11 cellular contexts compared by ENCODE assay signal in genomic region chr10:3778708-3779108, GRCh38. TPM values are rescaled to one million over a fixed set of nuclear protein-coding genes. Genes with fewer than 3 reads are reported as not detected.
DNase-seq lines count a peak whose midpoint lies in the region; ATAC-seq, FAIRE-seq and TF ChIP-seq lines count a peak whose summit lies in the region.
"Had no signal": no experiment of that assay in that cellular context is flagged by ENCODE, and none has a peak within 500 bp of the region (broad histone marks: within the 10 kb centered on the region; RNA-seq: fewer than 3 reads in every experiment).

No MANE protein-coding gene starts in this region.

- TF ChIP-seq CTCF in GM12878 (IDR thresholded peaks at IDR 0.05 in 2 of 3, conservative IDR thresholded peaks at IDR 0.05 in 1 of 3; ENCODE audit: control insufficient read depth in 2 of 3, extremely low read depth in 1 of 3, insufficient read depth in 1 of 3, low read depth in 3 of 3, low read length in 3 of 3) (no peak), liver (IDR thresholded peaks at IDR 0.05; ENCODE audit: low read depth, low read length, missing input control) (no peak), suprapubic skin (IDR thresholded peaks at IDR 0.05) (no peak), WERI-Rb-1 (IDR thresholded peaks at IDR 0.05; ENCODE audit: low read depth, low read length) (no peak)

- RAD21 ChIA-PET in GM12878 (lab: Charles Lee; ENCODE audit: unreplicated experiment) = interaction anchor here (0.6 to 3.7 kb wide), 9 partner anchors 18 to 97 kb away, joined by 3 to 14 read pairs (median 5); no protein-coding TSS in a partner anchor

- H3K4me3 ChIP-seq in GM12878 (peak overlapping the region; percentile 93; the same call in 1 of the 2 replicates), liver (ENCODE audit: low read depth in 1 of 3, low read length in 3 of 3) (no peak overlapping the region), suprapubic skin (peak overlapping the region; percentile 96), WERI-Rb-1 (ENCODE audit: low read depth, low read length) (no peak overlapping the region)

- ATAC-seq in GM12878 = no peak
- ATAC-seq in GM19463 (IDR thresholded peaks at IDR 0.05; ENCODE audit: unreplicated experiment) = no peak
- ATAC-seq in HG03442 (IDR thresholded peaks at IDR 0.05; ENCODE audit: unreplicated experiment) = no peak

- TF ChIP-seq EP300 in GM12878 (IDR thresholded peaks at IDR 0.05; ENCODE audit: borderline replicate concordance in 1 of 2, control insufficient read depth in 1 of 2, low read depth in 2 of 2, low read length in 2 of 2) (no peak), suprapubic skin (IDR thresholded peaks at IDR 0.05) (no peak)

- H3K4me3 Mint-ChIP-seq in T-helper 2 cell treated with Interferon-gamma antibody and Interleukin-4, amounts not matched to agents 5 μg/mL and 100 μg/mL, for 36 hours = peak overlapping the region; percentile 52

- no peak overlapping the region for H3K9ac ChIP-seq in GM12878 (ENCODE audit: control insufficient read depth, insufficient read depth, low read length)
- H3K9ac ChIP-seq in liver (ENCODE audit: low read depth in 1 of 2, low read length in 2 of 2) = no peak overlapping the region

- peaks cover 91% of the 10 kb centered on the region for H3K36me3 Mint-ChIP-seq in T-helper 2 cell treated with Interferon-gamma antibody and Interleukin-4, amounts not matched to agents 5 μg/mL and 100 μg/mL, for 36 hours (ENCODE audit: low read depth)

- H3K27me3 ChIP-seq in GM12878 (replicated peaks in 1 of 2; ENCODE audit: control insufficient read depth in 2 of 2, insufficient read depth in 2 of 2, low read length in 1 of 2) (no peaks in the 10 kb centered on the region), liver (ENCODE audit: control insufficient read depth in 4 of 4, insufficient read depth in 4 of 4, low read length in 3 of 4) (no peaks in the 10 kb centered on the region), suprapubic skin (no peaks in the 10 kb centered on the region), WERI-Rb-1 (ENCODE audit: insufficient read depth, low read depth, severe bottlenecking) (no peaks in the 10 kb centered on the region)

- no peak overlapping the region for H2AFZ ChIP-seq in GM12878 (ENCODE audit: control insufficient read depth, low read depth, low read length)

- H3K27ac Mint-ChIP-seq in T-helper 2 cell treated with Interferon-gamma antibody and Interleukin-4, amounts not matched to agents 5 μg/mL and 100 μg/mL, for 36 hours = peak overlapping the region; percentile 63

- TF ChIP-seq RAD21 in GM12878 (IDR thresholded peaks at IDR 0.05; ENCODE audit: insufficient read depth, low read depth, low read length) (no peak), liver (IDR thresholded peaks at IDR 0.05) (peak in 1 of 2 donors; percentile 10)

- no peaks in the 10 kb centered on the region for H3K27me3 Mint-ChIP-seq in T-helper 2 cell treated with Interferon-gamma antibody and Interleukin-4, amounts not matched to agents 5 μg/mL and 100 μg/mL, for 36 hours (ENCODE audit: low read depth)

- POLR2A ChIA-PET in GM12878 (lab: Charles Lee) = interaction anchor here (1.0 to 2.5 kb wide), 3 partner anchors 21 to 99 kb away, joined by 3 to 10 read pairs (median 4); no protein-coding TSS in a partner anchor

- no peak for FAIRE-seq in GM12878 (lab: Jason Lieb, UNC)
- FAIRE-seq: colon had no signal

- H3K4me1 ChIP-seq in GM12878 (ENCODE audit: control insufficient read depth, insufficient read depth, low read length) = peaks cover 10% of the 10 kb centered on the region
- peaks cover 2 to 25% (median 8%) of the 10 kb centered on the region in 4 donors for H3K4me1 ChIP-seq in liver (ENCODE audit: control insufficient read depth in 4 of 4, insufficient read depth in 4 of 4, low read length in 3 of 4)
- H3K4me1 ChIP-seq in suprapubic skin = peaks cover 70% of the 10 kb centered on the region

- DNase-seq in T-helper 2 cell treated with Interferon-gamma antibody and Interleukin-4, amounts not matched to agents 5 μg/mL and 100 μg/mL, for 36 hours (ENCODE audit: low spot score) = no peak
- DNase-seq in T-helper 2 cell = no peak
- no peak for DNase-seq in GM12878 (ENCODE audit: low read depth, low spot score)
- DNase-seq in suprapubic skin (ENCODE audit: low spot score in 2 of 2) = no peak
- no peak for DNase-seq in WERI-Rb-1
- DNase-seq: 8988T, T-helper 9 cell had no signal

- SMC1A ChIA-PET in GM12878 (lab: Charles Lee; ENCODE audit: uncharacterized antibody, unreplicated experiment) = interaction anchor here (0.5 to 2.5 kb wide), 14 partner anchors 9 to 156 kb away, joined by 3 to 13 read pairs (median 4); no protein-coding TSS in a partner anchor

- H3K79me2 ChIP-seq in GM12878 (ENCODE audit: control insufficient read depth, insufficient read depth, low read length) = peaks cover 60% of the 10 kb centered on the region

- WGBS in GM12878 (ENCODE audit: insufficient coverage, insufficient replicate concordance, low lambda C conversion rate, missing lambda C conversion rate) = 95% methylated on average over 3 of the region's 3 CpGs
- 87% methylated on average over 3 of the region's 3 CpGs for WGBS in liver
- 43% methylated on average over 3 of the region's 3 CpGs for WGBS in suprapubic skin

- intact Hi-C loops in GM12878 (cut with micrococcal nuclease; ENCODE audit: unreplicated experiment) = no loop called here

- H3K4me1 Mint-ChIP-seq in T-helper 2 cell treated with Interferon-gamma antibody and Interleukin-4, amounts not matched to agents 5 μg/mL and 100 μg/mL, for 36 hours (ENCODE audit: low read depth) = peaks cover 67% of the 10 kb centered on the region

- H3K9me3 Mint-ChIP-seq in T-helper 2 cell treated with Interferon-gamma antibody and Interleukin-4, amounts not matched to agents 5 μg/mL and 100 μg/mL, for 36 hours = no peaks in the 10 kb centered on the region

- TSS peak; percentile 18 for BruUV-seq in GM12878 (replicated peaks; lab: Mats Ljungman, UMichigan)

- no peaks in the 10 kb centered on the region; the same call in 1 of the 2 replicates for H4K20me1 ChIP-seq in GM12878 (ENCODE audit: control insufficient read depth, insufficient read depth)

- 0 out of 2 replicates have a peak overlapping the region, but pooled peaks have one; percentile 4 for H3K4me2 ChIP-seq in GM12878 (ENCODE audit: control insufficient read depth, insufficient read depth)

- H3K9me3 ChIP-seq in GM12878 (replicated peaks; ENCODE audit: control insufficient read depth, insufficient read depth, low read length) (no peaks in the 10 kb centered on the region), liver (ENCODE audit: control insufficient read depth in 4 of 4, low read length in 3 of 4) (no peaks in the 10 kb centered on the region), suprapubic skin (no peaks in the 10 kb centered on the region), WERI-Rb-1 (ENCODE audit: severe bottlenecking) (no peaks in the 10 kb centered on the region)

- H3K36me3 ChIP-seq in GM12878 (ENCODE audit: control insufficient read depth in 2 of 2, insufficient read depth in 2 of 2, low read length in 1 of 2) = peaks cover 33 to 46% of the 10 kb centered on the region in 2 experiments
- H3K36me3 ChIP-seq in liver (ENCODE audit: control insufficient read depth in 4 of 4, insufficient read depth in 3 of 4, low read depth in 1 of 4, low read length in 3 of 4) = peaks cover 14 to 69% (median 49%) of the 10 kb centered on the region in 4 donors
- peaks cover 54% of the 10 kb centered on the region for H3K36me3 ChIP-seq in suprapubic skin
- H3K36me3 ChIP-seq in WERI-Rb-1 = peaks cover 43% of the 10 kb centered on the region

- in situ Hi-C loops in GM12878 (cut with MboI) = no loop called here

- TF ChIP-seq POLR2A in GM12878 (IDR thresholded peaks at IDR 0.05; ENCODE audit: low read depth, low read length) (no peak), suprapubic skin (IDR thresholded peaks at IDR 0.05) (no peak)

- H3K27ac ChIP-seq in GM12878 (ENCODE audit: control insufficient read depth, insufficient read depth) (no peak overlapping the region), liver (ENCODE audit: low read depth in 1 of 2, low read length in 2 of 2) (peak overlapping the region; percentile 89 to 100), suprapubic skin (peak overlapping the region; percentile 100), WERI-Rb-1 (no peak overlapping the region)

- CTCF ChIA-PET in GM12878 (lab: Yijun Ruan, JAX) = interaction anchor here (0.6 to 1.6 kb wide), 6 partner anchors 17 to 158 kb away, joined by 3 to 4 read pairs (median 3); no protein-coding TSS in a partner anchor

TF ChIP-seq in GM12878, 131 proteins besides CTCF, POLR2A, EP300 and RAD21 (continues in another document):
- TF ChIP-seq SREBF1 (IDR thresholded peaks at IDR 0.05; ENCODE audit: low read length) = no peak
- TF ChIP-seq BMI1 (IDR thresholded peaks at IDR 0.05; ENCODE audit: borderline replicate concordance) = 0 out of 2 replicates have a peak, but pooled peaks have one; percentile 33
- TF ChIP-seq BACH1 (IDR thresholded peaks at IDR 0.05; ENCODE audit: borderline replicate concordance) = 0 out of 2 replicates have a peak, but pooled peaks have one; percentile 36
- TF ChIP-seq EED (IDR thresholded peaks at IDR 0.05; ENCODE audit: low read depth) = no peak

TF ChIP-seq in liver, 16 proteins besides CTCF, POLR2A, EP300 and RAD21 (continues in another document):
- TF ChIP-seq HNF4A (conservative IDR thresholded peaks at IDR 0.05) = no peak
- TF ChIP-seq SP1 (IDR thresholded peaks at IDR 0.05) = no peak
- TF ChIP-seq GABPA (IDR thresholded peaks at IDR 0.05 in 1 of 2, conservative IDR thresholded peaks at IDR 0.05 in 1 of 2) = no peak
- TF ChIP-seq HNF4G (IDR thresholded peaks at IDR 0.05) = no peak
- no peak for TF ChIP-seq RXRA (IDR thresholded peaks at IDR 0.05)
- TF ChIP-seq NR2F2 (IDR thresholded peaks at IDR 0.05) = no peak

RNA-seq across cellular contexts. Expression of gene KLF6, which starts 6.3 kb away (rescaled TPM):
- total RNA-seq in GM12878 (2013; cell fraction: nucleolus; rRNA removed) = 102 and 109 TPM in 2 replicates
- 17.6 and 19.9 TPM in 2 replicates for total RNA-seq in GM12878 (2014; rRNA removed)
- 16.1 and 16.2 TPM in 2 replicates for total RNA-seq in GM12878 (2014; rRNA removed; fragmentation: Illumina TruSeq; extraction: Trizol)
- total RNA-seq in GM12878 (2021) = 42.1 and 47.3 TPM in 2 replicates
- 25.2 TPM for polyA plus RNA-seq in GM12878 (2011; ENCODE audit: low read depth)
- polyA plus RNA-seq in GM12878 (2011; rRNA removed) = 31.5 and 32.0 TPM in 2 replicates
- 29.9 and 31.3 TPM in 2 replicates for polyA plus RNA-seq in GM12878 (2011; cell fraction: cytosol; rRNA removed)
- 60.5 and 74.6 TPM in 2 replicates for polyA plus RNA-seq in GM12878 (2011; cell fraction: nucleus; rRNA removed)
- 49.8 and 49.9 TPM in 2 replicates for polyA plus RNA-seq in GM12878 (2012)
- polyA plus RNA-seq in GM12878 (2014; fragmentation: Illumina TruSeq; extraction: Trizol) = 21.6 and 26.4 TPM in 2 replicates
- polyA plus RNA-seq in GM12878 (2014; fragmentation: Nextera tagmentation; extraction: Ambion mirVana) = 10 to 100 TPM in 1 of 2 experiments, 1 to 10 TPM in 1; 7.4 to 15.4 TPM
- polyA plus RNA-seq in GM12878 (2014; rRNA removed) = 20.2 and 25.4 TPM in 2 replicates
- polyA plus RNA-seq in GM12878 (2016; fragmentation: Nextera tagmentation; extraction: Ambion mirVana) = 10 to 100 TPM; 48.6 to 54.1 TPM
- polyA minus RNA-seq in GM12878 (2011; rRNA and poly(A)+ RNA removed) = 78.3 and 96.8 TPM in 2 replicates
- polyA minus RNA-seq in GM12878 (2011; cell fraction: cytosol; rRNA and poly(A)+ RNA removed) = 15.2 and 23.9 TPM in 2 replicates
- polyA minus RNA-seq in GM12878 (2011; cell fraction: nucleus; rRNA and poly(A)+ RNA removed) = 201 and 273 TPM in 2 replicates
- 10 to 100 TPM; 17.7 to 26.6 TPM for total RNA-seq in liver
- 100 to 1,000 TPM in 1 of 2 donors, 10 to 100 TPM in 1; 11.0 to 124 TPM for polyA plus RNA-seq in liver
- 100 to 1,000 TPM; 242 to 484 (median 276) TPM for total RNA-seq in suprapubic skin

Comparison
In these comparisons a context has a peak if more than half of its experiments do, and no peak if none do; other contexts are left out.
1. H3K27ac ChIP-seq: peak in liver (2 of 2) and suprapubic skin (single experiment); none in GM12878 (single experiment) and WERI-Rb-1 (single experiment).
2. H3K4me3 ChIP-seq: peak in GM12878 (single experiment) and suprapubic skin (single experiment); none in liver (0 of 3) and WERI-Rb-1 (single experiment).